8 cellular contexts compared by ENCODE assay signal in the genomic region with DNA sequence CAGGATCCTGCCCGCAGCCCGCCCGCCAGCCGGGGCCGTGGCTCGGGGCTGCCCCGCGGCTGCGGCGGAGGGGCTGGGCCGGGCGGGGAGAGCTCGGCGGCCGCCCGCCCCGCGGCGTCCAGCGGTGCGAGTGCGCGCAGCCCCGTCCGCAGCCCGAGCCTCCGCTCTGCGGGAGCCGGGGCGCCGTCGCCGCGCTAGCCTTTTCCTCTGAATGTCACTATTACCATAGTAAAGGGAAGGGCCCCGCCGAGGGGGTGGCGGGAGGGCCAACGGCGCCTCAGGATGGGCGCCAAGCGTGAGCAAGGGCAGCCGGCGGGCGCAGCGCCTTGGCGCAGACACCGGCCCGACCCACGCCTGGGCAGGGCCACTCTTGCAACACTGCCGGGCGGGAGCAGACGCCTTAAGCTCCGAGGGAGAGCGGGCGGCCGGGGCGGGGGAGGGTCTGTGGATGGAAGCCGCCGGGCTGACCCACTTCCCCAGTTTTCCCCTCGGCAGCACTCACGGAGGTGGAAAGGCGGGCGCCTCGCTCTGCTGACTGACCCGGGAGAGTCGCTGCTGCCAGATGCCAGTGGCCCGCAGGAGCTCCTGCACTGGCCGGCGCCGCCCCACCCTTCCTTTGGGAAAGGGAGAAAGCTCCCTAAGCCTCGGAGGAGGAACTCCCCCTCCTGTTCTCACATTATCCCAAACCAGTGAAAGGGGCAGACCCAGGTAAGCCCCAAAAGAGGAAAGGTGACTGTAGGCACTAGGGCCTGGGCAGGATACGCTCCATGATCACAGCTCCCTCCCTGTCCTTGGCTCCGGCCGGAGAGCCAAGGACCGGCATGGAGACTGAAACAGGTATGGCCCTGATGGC.
DNase-seq lines count a peak whose midpoint lies in the region; ATAC-seq, FAIRE-seq and TF ChIP-seq lines count a peak whose summit lies in the region.

No MANE protein-coding gene starts in this region.

- H3K4me1 ChIP-seq in Panc1 (ENCODE audit: control insufficient read depth, insufficient read depth, low read length): no peaks in the 10 kb centered on the region
- H3K4me1 ChIP-seq in HepG2 (ENCODE audit: insufficient read depth, low read length): peaks cover 12% of the 10 kb centered on the region
- H3K4me1 ChIP-seq in stomach: peaks cover 5 to 22% (median 17%) of the 10 kb centered on the region in 4 donors

- no peak for FAIRE-seq in HepG2 (lab: Jason Lieb, UNC)

- H3K27ac ChIP-seq in Panc1 (ENCODE audit: low read length) (no peak overlapping the region), coronary artery (no peak overlapping the region), HepG2 (ENCODE audit: extremely low read length, insufficient read depth, low read length) (no peak overlapping the region), stomach (no peak overlapping the region)

- POLR2A ChIA-PET in HEK293T (lab: Yijun Ruan, JAX): no interaction called here
- POLR2A ChIA-PET in Panc1 (lab: Charles Lee): no interaction called here
- POLR2A ChIA-PET in HepG2 (lab: Yijun Ruan, JAX): no interaction called here

- intact Hi-C loops in Panc1 (cut with micrococcal nuclease; ENCODE audit: unreplicated experiment) (no loop called here), HepG2 (cut with micrococcal nuclease; ENCODE audit: unreplicated experiment) (loop anchor here (5.0 kb wide), 1 partner anchor 127 kb away; no protein-coding TSS in a partner anchor), stomach (cut with DNase I; ENCODE audit: low total_unique reads) (no loop called here)

- no peak overlapping the region for H2AFZ ChIP-seq in HepG2 (ENCODE audit: low read length)

- H3K9me3 ChIP-seq in Panc1 (ENCODE audit: control insufficient read depth, insufficient read depth, low read depth, low read length): no peaks in the 10 kb centered on the region
- H3K9me3 ChIP-seq in HepG2 (ENCODE audit: low read length): no peaks in the 10 kb centered on the region
- H3K9me3 ChIP-seq in stomach: no peaks in the 10 kb centered on the region

- peak overlapping the region; percentile 21 to 24; a peak in 3 of 4 replicates for H3K4me3 ChIP-seq in Panc1 (ENCODE audit: low read depth in 2 of 2, low read length in 2 of 2)
- H3K4me3 ChIP-seq in coronary artery: peak overlapping the region; percentile 79
- H3K4me3 ChIP-seq in HepG2 (replicated peaks in 1 of 3; ENCODE audit: insufficient read depth in 1 of 3, low read depth in 2 of 3, low read length in 3 of 3): peak overlapping the region in 1 of 3 experiments; percentile 23; a peak in 1 of 6 replicates
- H3K4me3 ChIP-seq in stomach: peak overlapping the region; percentile 46 to 67 (median 56)

- H3K4me2 ChIP-seq in HepG2 (ENCODE audit: low read depth, low read length): peak overlapping the region; percentile 45; the same call in 1 of the 2 replicates

- no peak overlapping the region for H3K9ac ChIP-seq in HepG2 (ENCODE audit: insufficient read depth, low read depth, low read length)

- H4K20me1 ChIP-seq in HepG2 (ENCODE audit: insufficient read depth, low read length): no peaks in the 10 kb centered on the region

- no peak for TF ChIP-seq CTCF in Panc1 (IDR thresholded peaks at IDR 0.05)
- TF ChIP-seq CTCF in coronary artery (IDR thresholded peaks at IDR 0.05): no peak
- TF ChIP-seq CTCF in HepG2 (CRISPR knock-in tag; IDR thresholded peaks at IDR 0.05): no peak
- no peak for TF ChIP-seq CTCF in stomach (IDR thresholded peaks at IDR 0.05)

- H3K27me3 ChIP-seq in Panc1 (ENCODE audit: control insufficient read depth, insufficient read depth, low read length) (peaks cover 9% of the 10 kb centered on the region), HepG2 (ENCODE audit: control insufficient read depth in 1 of 2, insufficient read depth in 2 of 2, low read length in 2 of 2) (peaks cover 4 to 39% of the 10 kb centered on the region in 2 experiments; a peak in 3 of 5 replicates), stomach (peaks cover under 1 to 58% (median 9%) of the 10 kb centered on the region in 3 donors)

- H3K79me2 ChIP-seq in HepG2 (ENCODE audit: insufficient read depth, low read length): no peaks in the 10 kb centered on the region

- 2% methylated on average over 20 of the region's 75 CpGs for WGBS in HepG2 (ENCODE audit: low lambda C conversion rate)
- 1 to 3% (median 1%) methylated on average over 34 to 75 of the region's 75 CpGs for WGBS in stomach, 5 donors

- TF ChIP-seq POLR2A in HepG2 (IDR thresholded peaks at IDR 0.05; ENCODE audit: insufficient read depth in 1 of 2, low read depth in 2 of 2, low read length in 2 of 2) (no peak), stomach (IDR thresholded peaks at IDR 0.05) (no peak)

- CTCF ChIA-PET in HEK293T (lab: Yijun Ruan, JAX) (interaction anchor here (0.7 kb wide), 1 partner anchor 355 kb away, joined by 3 read pairs; no protein-coding TSS in a partner anchor), Panc1 (lab: Charles Lee) (no interaction called here), HepG2 (lab: Yijun Ruan, JAX; ENCODE audit: low intra/inter-chr PET ratio, low total read pairs) (no interaction called here)

- TF ChIP-seq EP300 in HepG2 (IDR thresholded peaks at IDR 0.05; ENCODE audit: low read depth in 2 of 2, low read length in 2 of 2) (no peak), HepG2 (CRISPR knock-in tag; IDR thresholded peaks at IDR 0.05; ENCODE audit: borderline replicate concordance) (no peak), stomach (IDR thresholded peaks at IDR 0.05) (no peak)

- peak; percentile 61 for DNase-seq in Ammon's horn (ENCODE audit: low spot score)
- DNase-seq in HEK293T (ENCODE audit: extremely low spot score): peak; percentile 67
- no peak for DNase-seq in Panc1 (ENCODE audit: low read depth, low spot score)
- DNase-seq in coronary artery (ENCODE audit: low spot score): no peak
- DNase-seq in HepG2 (ENCODE audit: low spot score): no peak
- DNase-seq in stomach: peak; percentile 66

- in situ Hi-C loops in Panc1 (cut with HindIII; ENCODE audit: low pct_unique_long_range_greater_than_20kb, low sequenced_read_pairs) (no loop called here), HepG2 (cut with HindIII; ENCODE audit: extremely low pct_ligation_motif_present, low pct_unique_long_range_greater_than_20kb) (no loop called here)

- H3K36me3 ChIP-seq in Panc1 (ENCODE audit: control insufficient read depth, insufficient read depth, low read length): no peaks in the 10 kb centered on the region
- no peaks in the 10 kb centered on the region for H3K36me3 ChIP-seq in HepG2 (replicated peaks in 1 of 2; ENCODE audit: control insufficient read depth in 1 of 2, insufficient read depth in 2 of 2, low read length in 2 of 2)
- H3K36me3 ChIP-seq in stomach: no peaks in the 10 kb centered on the region

- ATAC-seq in Panc1 (peak; percentile 85), HepG2 (peak; percentile 59), HG03108 (IDR thresholded peaks at IDR 0.05; ENCODE audit: unreplicated experiment) (no peak), GM21619 (IDR thresholded peaks at IDR 0.05; ENCODE audit: unreplicated experiment) (no peak)

- BruUV-seq in Panc1 (replicated peaks; lab: Mats Ljungman, UMichigan) (no TSS peak), HepG2 (replicated peaks; lab: Mats Ljungman, UMichigan) (no TSS peak)

- no peak for TF ChIP-seq RAD21 in HepG2 (CRISPR knock-in tag; IDR thresholded peaks at IDR 0.05)

TF ChIP-seq in HEK293T, 16 proteins besides CTCF, POLR2A, EP300 and RAD21 (continues in another document):
- no peak for TF ChIP-seq FOXA1 (IDR thresholded peaks at IDR 0.05)
- no peak for TF ChIP-seq FOXM1 (IDR thresholded peaks at IDR 0.05; ENCODE audit: borderline replicate concordance)
- TF ChIP-seq L3MBTL2 (conservative IDR thresholded peaks at IDR 0.05): no peak
- no peak for TF ChIP-seq NFRKB (IDR thresholded peaks at IDR 0.05)
- TF ChIP-seq, protein P1, sequence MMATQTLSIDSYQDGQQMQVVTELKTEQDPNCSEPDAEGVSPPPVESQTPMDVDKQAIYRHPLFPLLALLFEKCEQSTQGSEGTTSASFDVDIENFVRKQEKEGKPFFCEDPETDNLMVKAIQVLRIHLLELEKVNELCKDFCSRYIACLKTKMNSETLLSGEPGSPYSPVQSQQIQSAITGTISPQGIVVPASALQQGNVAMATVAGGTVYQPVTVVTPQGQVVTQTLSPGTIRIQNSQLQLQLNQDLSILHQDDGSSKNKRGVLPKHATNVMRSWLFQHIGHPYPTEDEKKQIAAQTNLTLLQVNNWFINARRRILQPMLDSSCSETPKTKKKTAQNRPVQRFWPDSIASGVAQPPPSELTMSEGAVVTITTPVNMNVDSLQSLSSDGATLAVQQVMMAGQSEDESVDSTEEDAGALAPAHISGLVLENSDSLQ (IDR thresholded peaks at IDR 0.05): no peak
- TF ChIP-seq CTBP1 (IDR thresholded peaks at IDR 0.05; ENCODE audit: borderline replicate concordance): no peak
- TF ChIP-seq FOXK2 (IDR thresholded peaks at IDR 0.05): no peak
- no peak for TF ChIP-seq HDGF (IDR thresholded peaks at IDR 0.05; ENCODE audit: borderline replicate concordance)
- TF ChIP-seq ZNF384 (IDR thresholded peaks at IDR 0.05): no peak
- no peak for TF ChIP-seq BHLHE40 (IDR thresholded peaks at IDR 0.05; ENCODE audit: borderline replicate concordance)
- no peak for TF ChIP-seq TARDBP (IDR thresholded peaks at IDR 0.05)
- no peak for TF ChIP-seq ARNT (IDR thresholded peaks at IDR 0.05)
- no peak for TF ChIP-seq LEF1 (IDR thresholded peaks at IDR 0.05; ENCODE audit: borderline replicate concordance)

TF ChIP-seq in HepG2, 621 proteins besides CTCF, POLR2A, EP300 and RAD21:
- TF ChIP-seq, protein P2, sequence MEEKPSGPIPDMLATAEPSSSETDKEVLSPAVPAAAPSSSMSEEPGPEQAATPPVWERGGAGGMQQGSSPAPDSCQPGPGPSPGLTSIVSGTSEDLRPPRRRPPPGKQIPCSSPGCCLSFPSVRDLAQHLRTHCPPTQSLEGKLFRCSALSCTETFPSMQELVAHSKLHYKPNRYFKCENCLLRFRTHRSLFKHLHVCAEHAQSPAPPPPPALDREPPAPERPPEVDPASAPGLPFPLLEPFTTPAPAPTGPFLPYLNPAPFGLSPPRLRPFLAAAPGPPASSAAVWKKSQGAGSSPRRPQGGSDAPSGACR (CRISPR knock-in tag; IDR thresholded peaks at IDR 0.05): no peak
- TF ChIP-seq, protein P3, sequence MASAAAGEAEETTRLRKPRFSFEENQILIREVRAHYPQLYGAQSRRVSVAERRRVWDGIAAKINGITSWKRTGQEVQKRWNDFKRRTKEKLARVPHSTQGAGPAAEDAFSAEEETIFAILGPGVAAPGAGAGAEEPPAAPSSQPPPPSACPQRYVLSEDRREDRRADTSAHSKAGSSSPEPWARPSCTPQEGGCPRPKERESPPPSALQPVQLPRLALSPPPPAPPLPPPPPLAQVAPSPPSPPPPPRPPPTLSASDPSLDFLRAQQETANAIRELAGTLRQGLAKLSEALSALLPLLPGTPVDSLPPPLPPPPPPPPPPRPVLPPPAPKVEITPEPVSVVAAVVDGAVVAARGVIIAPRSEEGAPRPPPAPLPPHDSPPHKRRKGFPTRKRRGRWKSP (CRISPR knock-in tag; IDR thresholded peaks at IDR 0.05): 0 out of 2 replicates have a peak, but pooled peaks have one; percentile 54

Comparison
In these comparisons a context has a peak if more than half of its experiments do, and no peak if none do; other contexts are left out.
1. DNase-seq: peak in Ammon's horn (single experiment), HEK293T (single experiment) and stomach (single experiment); none in Panc1 (single experiment), coronary artery (single experiment) and HepG2 (single experiment).
2. ATAC-seq: peak in Panc1 (single experiment) and HepG2 (single experiment); none in HG03108 (single experiment) and GM21619 (single experiment).